In the genomic region with DNA sequence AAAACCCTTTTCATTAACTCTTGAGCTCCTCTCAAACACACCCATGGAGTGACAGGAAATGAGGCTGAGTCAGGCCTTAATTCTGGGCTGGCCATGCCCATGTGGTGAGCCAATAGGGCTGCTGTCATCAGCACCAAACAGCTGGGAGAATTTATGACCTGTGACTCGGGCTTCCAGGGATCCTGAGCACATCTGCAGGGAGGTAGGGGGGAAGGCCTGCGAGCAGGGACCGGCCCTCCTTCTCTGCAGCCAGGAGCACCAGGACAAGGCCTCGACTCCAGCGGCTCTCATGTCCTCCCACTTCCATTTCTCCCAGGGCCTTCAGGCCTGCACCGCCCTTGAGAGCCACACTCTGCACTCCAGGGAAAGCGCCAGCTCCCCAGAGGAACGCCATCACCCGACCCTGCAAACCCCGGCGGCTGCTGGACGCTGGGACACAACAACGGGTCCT, we compare ENCODE assay signal across 12 cellular contexts. TPM values are rescaled to one million over a fixed set of nuclear protein-coding genes. Genes with fewer than 3 reads are reported as not detected.
A peak's percentile ranks its signal among the peaks of the same experiment; 100 is the strongest.
DNase-seq lines count a peak whose midpoint lies in the region; TF ChIP-seq lines count a peak whose summit lies in the region.
"Had no signal": no experiment of that assay in that cellular context is flagged by ENCODE, and none has a peak within 500 bp of the region (broad histone marks: within the 10 kb centered on the region; RNA-seq: fewer than 3 reads in every experiment).

No MANE protein-coding gene starts in this region.

- H2AFZ ChIP-seq in mammary epithelial cell (ENCODE audit: low read depth, low read length): no peak overlapping the region

- no peak overlapping the region for H2BK120ac ChIP-seq in mesendoderm (ENCODE audit: low read depth, low read length)

- H3K27ac ChIP-seq in mammary epithelial cell (ENCODE audit: insufficient read depth, low read depth, low read length): peak overlapping the region; percentile 50
- no peak overlapping the region for H3K27ac ChIP-seq in mesendoderm (ENCODE audit: low read depth, low read length)
- H3K27ac ChIP-seq in colonic mucosa: no peak overlapping the region
- H3K27ac ChIP-seq: SJCRH30 had no signal

- DNase-seq in BJ (ENCODE audit: low read depth) (peak; percentile 55), LoVo (ENCODE audit: low spot score) (peak; percentile 51), mammary epithelial cell (peak; percentile 83), mesendoderm (peak; percentile 74), colonic mucosa (no peak), GM13976 (ENCODE audit: low spot score) (no peak)
- no peak for DNase-seq in stimulated activated CD4-positive, alpha-beta T cell treated with anti-CD3 and anti-CD28 coated beads, Interleukin-1b, Interleukin-23, amount 100 ng/mL, for 48 hours
- no peak for DNase-seq in activated CD8-positive, alpha-beta memory T cell treated with anti-CD3 and anti-CD28 coated beads for 24 hours
- DNase-seq: CD4-positive, CD25-positive, alpha-beta regulatory T cell; dermis blood vessel endothelial cell; midbrain had no signal

- H3K4me3 ChIP-seq in BJ (ENCODE audit: low read depth, low read length) (no peak overlapping the region), mammary epithelial cell (replicated peaks in 1 of 3; ENCODE audit: insufficient read depth in 1 of 3, low read depth in 2 of 3, low read length in 3 of 3) (peak overlapping the region in 1 of 3 experiments; percentile 5), mesendoderm (ENCODE audit: low read length) (no peak overlapping the region), colonic mucosa (no peak overlapping the region)
- H3K4me3 ChIP-seq: SJCRH30 had no signal

- dilution Hi-C loops in mammary epithelial cell (cut with HindIII; ENCODE audit: low sequenced_read_pairs): loop anchor here (5.0 kb wide), 1 partner anchor 80 kb away; no protein-coding TSS in a partner anchor

- H3K56ac ChIP-seq in mesendoderm (ENCODE audit: low read length): no peak overlapping the region

- peaks cover 99% of the 10 kb centered on the region for H3K79me2 ChIP-seq in mammary epithelial cell (ENCODE audit: insufficient read depth, low read length)
- H3K79me2 ChIP-seq in mesendoderm (ENCODE audit: control insufficient read depth, insufficient read depth, low read length): no peaks in the 10 kb centered on the region

- no peak overlapping the region for H2AK5ac ChIP-seq in mesendoderm (ENCODE audit: low read length)

- H4K20me1 ChIP-seq in mammary epithelial cell (ENCODE audit: insufficient read depth, low read length): peaks cover 9% of the 10 kb centered on the region

- H3K4me2 ChIP-seq in mammary epithelial cell (ENCODE audit: insufficient read depth, low read depth, low read length): peak overlapping the region; percentile 76
- H3K4me2 ChIP-seq in mesendoderm (ENCODE audit: low read length): no peak overlapping the region

- H3K4me1 ChIP-seq in mammary epithelial cell (ENCODE audit: insufficient read depth, low read length): peaks cover 74% of the 10 kb centered on the region
- peaks cover 13% of the 10 kb centered on the region for H3K4me1 ChIP-seq in mesendoderm (ENCODE audit: control insufficient read depth, low read depth, low read length)
- peaks cover 5% of the 10 kb centered on the region for H3K4me1 ChIP-seq in colonic mucosa

- BruUV-seq in mammary epithelial cell (replicated peaks; lab: Mats Ljungman, UMichigan): no TSS peak

- H3K27me3 ChIP-seq in BJ (ENCODE audit: control insufficient read depth, insufficient read depth, low read length) (no peaks in the 10 kb centered on the region), mammary epithelial cell (ENCODE audit: insufficient read depth, low read length) (no peaks in the 10 kb centered on the region), mesendoderm (ENCODE audit: insufficient read depth, low read length, poor library complexity) (no peaks in the 10 kb centered on the region), colonic mucosa (no peaks in the 10 kb centered on the region)

- CTCF ChIA-PET in BJ (lab: Yijun Ruan, JAX): interaction anchor here (0.7 to 1.9 kb wide), 4 partner anchors 9 to 140 kb away, joined by 3 to 6 read pairs (median 4); no protein-coding TSS in a partner anchor
- CTCF ChIA-PET in mammary epithelial cell (lab: Charles Lee; ENCODE audit: low non-redundant PET): interaction anchor here (0.6 to 1.0 kb wide), 5 partner anchors 11 to 136 kb away, joined by 3 to 5 read pairs (median 3); no protein-coding TSS in a partner anchor

- no peak overlapping the region for H3K4ac ChIP-seq in mesendoderm (ENCODE audit: low read depth, low read length)

- intact Hi-C loops in mammary epithelial cell (cut with micrococcal nuclease): loop anchor here (1.0 to 5.0 kb wide), 5 partner anchors 9 to 180 kb away; no protein-coding TSS in a partner anchor
- intact Hi-C loops in colonic mucosa (cut with DNase I): no loop called here

- no peak overlapping the region for H4K5ac ChIP-seq in mesendoderm (ENCODE audit: low read length)

- peak overlapping the region; percentile 27 for H3K9ac ChIP-seq in mammary epithelial cell (ENCODE audit: insufficient read depth, low read length)
- H3K9ac ChIP-seq in mesendoderm (ENCODE audit: low read length): no peak overlapping the region
- no peak overlapping the region for H3K9ac ChIP-seq in colonic mucosa (ENCODE audit: low read depth in 2 of 2, low read length in 2 of 2)

- in situ Hi-C loops in mammary epithelial cell (cut with MboI; ENCODE audit: low sequenced_read_pairs in 2 of 2): no loop called here
- in situ Hi-C loops in GM13976 (cut with MboI; ENCODE audit: low sequenced_read_pairs, unreplicated experiment): no loop called here

- no peak overlapping the region for H4K8ac ChIP-seq in mesendoderm (ENCODE audit: low read depth, low read length)

- WGBS in mammary epithelial cell (ENCODE audit: low coverage, missing lambda C conversion rate): 55% methylated on average over 7 of the region's 13 CpGs
- no CpG with 5 or more reads among the region's 13 CpGs for WGBS in mesendoderm (ENCODE audit: extremely low coverage, insufficient coverage, low lambda C conversion rate)

- no peaks in the 10 kb centered on the region for H3K36me3 ChIP-seq in BJ (ENCODE audit: control insufficient read depth, insufficient read depth, low read length)
- H3K36me3 ChIP-seq in mammary epithelial cell (ENCODE audit: insufficient read depth, low read length): peaks cover 31% of the 10 kb centered on the region
- H3K36me3 ChIP-seq in mesendoderm (ENCODE audit: control insufficient read depth, insufficient read depth, low read length): no peaks in the 10 kb centered on the region
- no peaks in the 10 kb centered on the region for H3K36me3 ChIP-seq in colonic mucosa
- H3K36me3 ChIP-seq: SJCRH30 had no signal

- H3K79me1 ChIP-seq in mesendoderm (ENCODE audit: low read length): peaks cover 5% of the 10 kb centered on the region

- H2BK5ac ChIP-seq in mesendoderm (ENCODE audit: low read length): no peak overlapping the region

- POLR2A ChIA-PET in BJ (lab: Charles Lee): no interaction called here

- H2BK15ac ChIP-seq in mesendoderm (replicated peaks; ENCODE audit: low read depth): no peak overlapping the region

- no peak overlapping the region for H3K18ac ChIP-seq in mesendoderm (ENCODE audit: low read length)

- H3K9me3 ChIP-seq in mammary epithelial cell (replicated peaks; ENCODE audit: insufficient read depth, low read length) (no peaks in the 10 kb centered on the region), colonic mucosa (no peaks in the 10 kb centered on the region)
- H3K9me3 ChIP-seq: SJCRH30 had no signal

- TF ChIP-seq CTCF in BJ (IDR thresholded peaks at IDR 0.05; ENCODE audit: insufficient read depth, low read depth, low read length) (no peak), mammary epithelial cell (conservative IDR thresholded peaks at IDR 0.05 in 1 of 2, IDR thresholded peaks at IDR 0.05 in 1 of 2; ENCODE audit: extremely low read depth in 1 of 2, insufficient read depth in 1 of 2, low read depth in 1 of 2, low read length in 2 of 2) (no peak), colonic mucosa (IDR thresholded peaks at IDR 0.05) (no peak), GM13976 (IDR thresholded peaks at IDR 0.05; ENCODE audit: borderline replicate concordance, control extremely low read depth, extremely low read depth, insufficient read depth, missing control alignments) (no peak)

- H3K23ac ChIP-seq in mesendoderm (ENCODE audit: low read length): no peak overlapping the region

RNA-seq across cellular contexts. Expression of a gene that starts 14.6 kb away (rescaled TPM):
- polyA plus RNA-seq in BJ (2011; rRNA removed) (0.13 and 0.37 TPM in 2 replicates), mammary epithelial cell (21.0 TPM)
- 0.24 and 1.1 TPM in 2 replicates for polyA minus RNA-seq in BJ (2011; rRNA and poly(A)+ RNA removed)
- total RNA-seq in mammary epithelial cell (10 to 100 TPM; 50.1 to 83.9 TPM), colonic mucosa (10 to 100 TPM; 10.1 to 10.5 TPM)
- 36.0 TPM for polyA minus RNA-seq in mammary epithelial cell
- 1.7 TPM for polyA plus RNA-seq in mesendoderm (2013, experiment 1 of 2)
- polyA plus RNA-seq in mesendoderm (2013, experiment 2 of 2): 1.7 TPM
- total RNA-seq: SJCRH30 had no signal

Comparison
In these comparisons a context has a peak if more than half of its experiments do, and no peak if none do; other contexts are left out.
1. DNase-seq: peak in BJ (single experiment), LoVo (single experiment), mammary epithelial cell (single experiment) and mesendoderm (single experiment); none in stimulated activated CD4-positive, alpha-beta T cell treated with anti-CD3 and anti-CD28 coated beads, Interleukin-1b, Interleukin-23, amount 100 ng/mL, for 48 hours (single experiment), colonic mucosa (single experiment), GM13976 (single experiment) and activated CD8-positive, alpha-beta memory T cell treated with anti-CD3 and anti-CD28 coated beads for 24 hours (single experiment).
2. RNA of a gene that starts 14.6 kb away (total RNA-seq): 50.1 to 83.9 TPM in mammary epithelial cell; 10.1 to 10.5 TPM in colonic mucosa; every median in the first group is over 4 times any median in the second.